In genomic region chr2:11681722-11682589, GRCh38 we compare ENCODE assay signal across 2 cellular contexts.
TF ChIP-seq lines count a peak whose summit lies in the region.

No MANE protein-coding gene starts in this region.

TF ChIP-seq in GM23338, 12 proteins besides CTCF, POLR2A, EP300 and RAD21 (continued from another document):
- TF ChIP-seq REST (IDR thresholded peaks at IDR 0.05; ENCODE audit: unreplicated experiment) (no peak), POLR2AphosphoS5 (IDR thresholded peaks at IDR 0.05; ENCODE audit: low read depth) (no peak), EZH2 (IDR thresholded peaks at IDR 0.05; ENCODE audit: low read depth, unreplicated experiment) (no peak), ZNF331 (CRISPR knock-in tag; IDR thresholded peaks at IDR 0.05; ENCODE audit: low read depth) (no peak), ZNF114 (CRISPR knock-in tag; IDR thresholded peaks at IDR 0.05) (no peak), EZH2phosphoT487 (IDR thresholded peaks at IDR 0.05; ENCODE audit: unreplicated experiment) (no peak), ETS1 (IDR thresholded peaks at IDR 0.05) (no peak)

TF ChIP-seq in endothelial cell of umbilical vein, 7 proteins besides CTCF, POLR2A, EP300 and RAD21 (continued from another document):
- TF ChIP-seq MAX (IDR thresholded peaks at IDR 0.05; ENCODE audit: insufficient read depth, insufficient read length) = no peak
TF ChIP-seq in endothelial cell of umbilical vein: peak in this region for 0.
